Comparison of ENCODE assay signal across 12 cellular contexts in the genomic region with DNA sequence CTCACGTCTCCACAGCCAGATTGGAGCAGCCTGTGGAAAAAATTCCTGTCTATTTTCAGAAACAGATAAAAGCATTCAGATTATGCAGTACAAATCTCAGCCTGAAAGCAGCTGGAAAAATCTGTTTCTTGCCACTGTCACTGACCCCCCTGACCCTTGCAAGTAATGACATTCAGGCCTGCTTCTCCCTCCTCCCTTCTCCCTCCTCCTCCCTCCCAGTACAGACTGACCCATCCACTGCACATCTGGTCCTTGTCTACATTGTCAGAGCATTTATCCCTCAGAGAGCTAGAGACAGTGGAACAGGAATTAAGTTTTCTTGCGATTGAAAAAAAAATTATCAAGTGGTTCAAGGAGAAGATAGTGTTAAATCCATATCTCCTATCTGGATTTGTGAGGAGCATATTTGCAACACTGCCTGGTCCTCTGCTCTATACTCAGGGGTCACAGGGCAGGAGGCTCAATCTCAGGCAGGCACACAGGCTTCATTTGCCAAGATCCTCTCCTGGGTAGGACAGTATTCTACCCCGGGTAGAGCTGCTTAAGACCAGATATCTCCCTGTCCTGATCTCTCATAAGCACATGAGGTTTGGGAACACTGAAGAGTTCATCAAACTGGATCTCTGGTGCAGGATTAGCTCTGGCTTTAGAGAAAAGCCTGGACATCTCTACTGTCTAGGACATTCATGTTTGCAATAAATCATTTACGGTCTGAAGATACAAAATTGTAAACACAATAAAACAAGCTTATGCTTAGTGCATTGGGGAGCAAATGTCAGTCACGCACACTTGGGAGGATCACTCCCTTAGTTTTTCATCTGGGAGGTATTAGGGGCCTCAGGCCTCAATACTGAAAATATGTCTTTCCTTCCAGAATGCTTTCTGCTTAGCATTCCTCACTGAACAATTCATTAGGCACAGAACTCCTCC. TPM values are rescaled to one million over a fixed set of nuclear protein-coding genes. Genes with fewer than 3 reads are reported as not detected.
DNase-seq lines count a peak whose midpoint lies in the region; ATAC-seq and TF ChIP-seq lines count a peak whose summit lies in the region.
"Had no signal": no experiment of that assay in that cellular context is flagged by ENCODE, and none has a peak within 500 bp of the region (broad histone marks: within the 10 kb centered on the region; RNA-seq: fewer than 3 reads in every experiment).

No MANE protein-coding gene starts in this region.

- no peaks in the 10 kb centered on the region for H3K27me3 Mint-ChIP-seq in chondrocyte (ENCODE audit: low read depth)
- no peaks in the 10 kb centered on the region for H3K27me3 Mint-ChIP-seq in activated CD8-positive, alpha-beta T cell treated with anti-CD3 and anti-CD28 coated beads, Interleukin-2, amount 10 ng/mL, durations not matched to agents 7 days and 5 days (ENCODE audit: low read depth)
- H3K27me3 Mint-ChIP-seq: activated naive CD8-positive, alpha-beta T cell treated with anti-CD3 and anti-CD28 coated beads, Interleukin-2, amount 50 U/mL, for 24 hours had no signal

- peak in 1 of 4 donors; percentile 21 for ATAC-seq in psoas muscle
- no peak for ATAC-seq in GM18858 (IDR thresholded peaks at IDR 0.05; ENCODE audit: unreplicated experiment)
- no peak for ATAC-seq in activated CD8-positive, alpha-beta T cell treated with anti-CD3 and anti-CD28 coated beads, Interleukin-2, amount 10 ng/mL, durations not matched to agents 7 days and 5 days
- ATAC-seq in HG03196 (IDR thresholded peaks at IDR 0.05; ENCODE audit: unreplicated experiment) = no peak
- ATAC-seq: activated naive CD8-positive, alpha-beta T cell treated with anti-CD3 and anti-CD28 coated beads, Interleukin-2, amount 50 U/mL, for 24 hours had no signal

- no peaks in the 10 kb centered on the region for H3K36me3 Mint-ChIP-seq in chondrocyte (ENCODE audit: low read depth)
- no peaks in the 10 kb centered on the region for H3K36me3 Mint-ChIP-seq in activated CD8-positive, alpha-beta T cell treated with anti-CD3 and anti-CD28 coated beads, Interleukin-2, amount 10 ng/mL, durations not matched to agents 7 days and 5 days (ENCODE audit: low read depth)

- peak overlapping the region; percentile 72 for H3K27ac Mint-ChIP-seq in chondrocyte (ENCODE audit: unreplicated experiment)
- H3K27ac Mint-ChIP-seq in activated CD8-positive, alpha-beta T cell treated with anti-CD3 and anti-CD28 coated beads, Interleukin-2, amount 10 ng/mL, durations not matched to agents 7 days and 5 days = no peak overlapping the region
- H3K27ac Mint-ChIP-seq: activated naive CD8-positive, alpha-beta T cell treated with anti-CD3 and anti-CD28 coated beads, Interleukin-2, amount 50 U/mL, for 24 hours had no signal

- H3K36me3 ChIP-seq in psoas muscle (ENCODE audit: insufficient read depth in 1 of 2, low read depth in 1 of 2) = no peaks in the 10 kb centered on the region

- H3K9me3 ChIP-seq in psoas muscle = no peaks in the 10 kb centered on the region

- WGBS in psoas muscle, 3 donors = 39 to 43% (median 43%) methylated on average over 5 of the region's 5 CpGs

- peak overlapping the region; percentile 21 for H3K27ac ChIP-seq in psoas muscle

- no peak overlapping the region for H3K4me3 ChIP-seq in psoas muscle

- H3K4me1 ChIP-seq in psoas muscle = peaks cover 7% of the 10 kb centered on the region

- no peaks in the 10 kb centered on the region for H3K9me3 Mint-ChIP-seq in chondrocyte (ENCODE audit: low read depth)
- no peaks in the 10 kb centered on the region for H3K9me3 Mint-ChIP-seq in activated CD8-positive, alpha-beta T cell treated with anti-CD3 and anti-CD28 coated beads, Interleukin-2, amount 10 ng/mL, durations not matched to agents 7 days and 5 days (ENCODE audit: insufficient read depth)

- CTCF ChIA-PET in activated CD8-positive, alpha-beta T cell treated with anti-CD3 and anti-CD28 coated beads, Interleukin-2, amount 10 ng/mL, durations not matched to agents 7 days and 5 days (lab: Charles Lee) = interaction anchor here (0.6 kb wide), 1 partner anchor 187 kb away, joined by 3 read pairs; no protein-coding TSS in a partner anchor

- DNase-seq in AG08396 (ENCODE audit: low spot score) (peak; percentile 31), chondrocyte (ENCODE audit: low spot score) (no peak), hepatic stellate cell (ENCODE audit: low spot score) (peak; percentile 21), psoas muscle (no peak)
- DNase-seq in activated CD8-positive, alpha-beta T cell treated with anti-CD3 and anti-CD28 coated beads, Interleukin-2, amount 10 ng/mL, durations not matched to agents 7 days and 5 days = no peak
- DNase-seq in central memory CD4-positive, alpha-beta T cell = no peak
- DNase-seq: activated naive CD8-positive, alpha-beta T cell treated with anti-CD3 and anti-CD28 coated beads, Interleukin-2, amount 50 U/mL, for 24 hours; nucleus accumbens; OCI-M1; substantia nigra had no signal

- no peaks in the 10 kb centered on the region for H3K27me3 ChIP-seq in psoas muscle (ENCODE audit: insufficient read depth in 3 of 3, low read length in 2 of 3)

- H3K4me1 Mint-ChIP-seq in chondrocyte (ENCODE audit: low read depth) = peaks cover 65% of the 10 kb centered on the region
- H3K4me1 Mint-ChIP-seq in activated CD8-positive, alpha-beta T cell treated with anti-CD3 and anti-CD28 coated beads, Interleukin-2, amount 10 ng/mL, durations not matched to agents 7 days and 5 days (ENCODE audit: low read depth) = peaks cover 30% of the 10 kb centered on the region

- intact Hi-C loops in psoas muscle (cut with DNase I) = loop anchor here in 1 of 2 donors (10.0 kb wide), 1 partner anchor 178 kb away; the partner anchor contains the start of gene LBH

- no peak overlapping the region for H3K4me3 Mint-ChIP-seq in chondrocyte (ENCODE audit: unreplicated experiment)
- no peak overlapping the region for H3K4me3 Mint-ChIP-seq in activated CD8-positive, alpha-beta T cell treated with anti-CD3 and anti-CD28 coated beads, Interleukin-2, amount 10 ng/mL, durations not matched to agents 7 days and 5 days
- H3K4me3 Mint-ChIP-seq: activated naive CD8-positive, alpha-beta T cell treated with anti-CD3 and anti-CD28 coated beads, Interleukin-2, amount 50 U/mL, for 24 hours had no signal

- no peak for TF ChIP-seq CTCF in chondrocyte (IDR thresholded peaks at IDR 0.05)
- no peak for TF ChIP-seq CTCF in psoas muscle (IDR thresholded peaks at IDR 0.05)

- POLR2A ChIA-PET in activated CD8-positive, alpha-beta T cell treated with anti-CD3 and anti-CD28 coated beads, Interleukin-2, amount 10 ng/mL, durations not matched to agents 7 days and 5 days (lab: Charles Lee) = no interaction called here

RNA-seq across cellular contexts. Expression of gene LCLAT1, which starts 34.4 kb away (rescaled TPM):
- total RNA-seq in chondrocyte = 17.4 to 19.5 TPM (median 17.8 TPM) in 3 replicates
- 10 to 100 TPM in 1 of 4 donors, 1 to 10 TPM in 3; 5.5 to 18.8 (median 8.2) TPM for total RNA-seq in psoas muscle
- polyA plus RNA-seq in psoas muscle = 1 to 10 TPM; 4.2 to 6.0 (median 4.4) TPM
- total RNA-seq in activated CD8-positive, alpha-beta T cell treated with anti-CD3 and anti-CD28 coated beads, Interleukin-2, amount 10 ng/mL, durations not matched to agents 7 days and 5 days = 10 to 100 TPM; 25.1 to 25.3 TPM

Comparison
In these comparisons a context has a peak if more than half of its experiments do, and no peak if none do; other contexts are left out.
1. DNase-seq: peak in AG08396 (single experiment) and hepatic stellate cell (single experiment); none in chondrocyte (single experiment), psoas muscle (0 of 2), activated CD8-positive, alpha-beta T cell treated with anti-CD3 and anti-CD28 coated beads, Interleukin-2, amount 10 ng/mL, durations not matched to agents 7 days and 5 days (single experiment) and central memory CD4-positive, alpha-beta T cell (single experiment).